Comparison of ENCODE assay signal across 7 cellular contexts in the genomic region with DNA sequence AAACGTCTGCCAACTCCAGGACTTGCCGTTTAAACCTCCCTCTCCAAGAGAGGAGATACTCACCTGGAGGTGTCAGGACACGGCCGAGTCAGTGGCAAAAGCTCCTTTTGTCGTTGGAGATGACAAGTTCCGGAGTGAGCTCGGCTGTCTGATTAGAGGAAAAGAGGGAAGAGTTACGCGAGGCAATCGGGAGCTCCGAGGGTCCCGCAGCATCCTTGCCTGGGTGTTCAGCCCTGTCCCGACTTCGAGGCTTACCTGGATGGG. TPM values are rescaled to one million over a fixed set of nuclear protein-coding genes. Genes with fewer than 3 reads are reported as not detected.
DNase-seq lines count a peak whose midpoint lies in the region; ATAC-seq and TF ChIP-seq lines count a peak whose summit lies in the region.

No MANE protein-coding gene starts in this region.

- intact Hi-C loops in activated B cell treated with CpG ODN at 0.5 μM for 24 hours (cut with micrococcal nuclease) (loop anchor here (1.0 to 10.0 kb wide), 8 partner anchors 10 to 166 kb away; no protein-coding TSS in a partner anchor), right cardiac atrium (cut with DNase I) (no loop called here)

- TF ChIP-seq CTCF in activated B cell treated with CpG ODN at 0.5 μM for 24 hours (IDR thresholded peaks at IDR 0.05): no peak

- H3K9me3 ChIP-seq in right cardiac atrium (ENCODE audit: control insufficient read depth, low read length): no peaks in the 10 kb centered on the region

- H3K4me1 Mint-ChIP-seq in activated B cell treated with CpG ODN at 0.5 μM for 24 hours: peaks cover 81% of the 10 kb centered on the region

- under 1% methylated on average over 14 of the region's 14 CpGs for WGBS in right cardiac atrium

- CTCF ChIA-PET in activated B cell treated with CpG ODN at 0.5 μM for 24 hours (lab: Charles Lee): interaction anchor here (1.4 to 31.5 kb wide), 9 partner anchors 10 to 213 kb away, joined by 3 to 872 read pairs (median 6); no protein-coding TSS in a partner anchor

- H3K36me3 Mint-ChIP-seq in activated B cell treated with CpG ODN at 0.5 μM for 24 hours (ENCODE audit: low read depth): peaks cover 24% of the 10 kb centered on the region

- POLR2A ChIA-PET in activated B cell treated with CpG ODN at 0.5 μM for 24 hours (lab: Charles Lee): interaction anchor here (0.5 to 36.4 kb wide), 17 partner anchors 8 to 855 kb away, joined by 3 to 1151 read pairs (median 7); a partner anchor contains a TSS

- ATAC-seq in activated B cell treated with CpG ODN at 0.5 μM for 24 hours (ENCODE audit: low read depth) (no peak), right cardiac atrium (no peak), HG02798 (IDR thresholded peaks at IDR 0.05; ENCODE audit: poor library complexity, unreplicated experiment) (no peak), HG03025 (IDR thresholded peaks at IDR 0.05; ENCODE audit: low FRiP score, unreplicated experiment) (no peak)

- H3K27ac ChIP-seq in right cardiac atrium (ENCODE audit: low read length): peak overlapping the region; percentile 99

- no peaks in the 10 kb centered on the region for H3K27me3 Mint-ChIP-seq in activated B cell treated with CpG ODN at 0.5 μM for 24 hours

- H3K4me1 ChIP-seq in right cardiac atrium (ENCODE audit: control insufficient read depth, insufficient read depth, low read length): peaks cover 3% of the 10 kb centered on the region

- no peaks in the 10 kb centered on the region for H3K9me3 Mint-ChIP-seq in activated B cell treated with CpG ODN at 0.5 μM for 24 hours

- H3K27me3 ChIP-seq in right cardiac atrium (ENCODE audit: control insufficient read depth, insufficient read depth): no peaks in the 10 kb centered on the region

- H3K4me3 Mint-ChIP-seq in activated B cell treated with CpG ODN at 0.5 μM for 24 hours: peak overlapping the region; percentile 87

- H3K4me3 ChIP-seq in right cardiac atrium (ENCODE audit: low read length): peak overlapping the region; percentile 89

- DNase-seq in HK-2 (ENCODE audit: unreplicated experiment) (peak; percentile 35), activated B cell treated with CpG ODN at 0.5 μM for 24 hours (no peak), right cardiac atrium (no peak), pons (ENCODE audit: low spot score) (no peak)
- peak; percentile 47 for DNase-seq in stimulated activated CD8-positive, alpha-beta memory T cell treated with anti-CD3 and anti-CD28 coated beads, Interleukin-4, amount 100 ng/mL, for 48 hours

- H3K27ac Mint-ChIP-seq in activated B cell treated with CpG ODN at 0.5 μM for 24 hours: peak overlapping the region; percentile 95

RNA-seq across cellular contexts. Expression of a gene that starts 0.5 kb away (rescaled TPM):
- total RNA-seq in activated B cell treated with CpG ODN at 0.5 μM for 24 hours: 195 and 205 TPM in 2 replicates
- total RNA-seq in right cardiac atrium: 100 to 1,000 TPM; 162 to 225 (median 179) TPM
- polyA plus RNA-seq in right cardiac atrium: 208 TPM

RNA-seq across cellular contexts. Expression of a gene that starts 27.8 kb away (rescaled TPM):
- total RNA-seq in activated B cell treated with CpG ODN at 0.5 μM for 24 hours: 2.4 and 3.4 TPM in 2 replicates
- under 1 TPM in 3 of 4 donors, not detected in 1; 0.06 to 0.82 (median 0.40) TPM for total RNA-seq in right cardiac atrium
- 0.05 TPM for polyA plus RNA-seq in right cardiac atrium

Comparison
In these comparisons a context has a peak if more than half of its experiments do, and no peak if none do; other contexts are left out.
1. DNase-seq: peak in HK-2 (single experiment) and stimulated activated CD8-positive, alpha-beta memory T cell treated with anti-CD3 and anti-CD28 coated beads, Interleukin-4, amount 100 ng/mL, for 48 hours (single experiment); none in activated B cell treated with CpG ODN at 0.5 μM for 24 hours (single experiment), right cardiac atrium (0 of 3) and pons (single experiment).